In genomic region chrX:132216806-132217202, GRCh38 we compare ENCODE assay signal across 8 cellular contexts. TPM values are rescaled to one million over a fixed set of nuclear protein-coding genes. Genes with fewer than 3 reads are reported as not detected.
DNase-seq lines count a peak whose midpoint lies in the region; ATAC-seq and TF ChIP-seq lines count a peak whose summit lies in the region.

No MANE protein-coding gene starts in this region.

- POLR2A ChIA-PET in CD8-positive, alpha-beta T cell (lab: Charles Lee), result no interaction called here
- POLR2A ChIA-PET in OCI-LY7 (lab: Charles Lee), result interaction anchor here (1.1 kb wide), 1 partner anchor 9 kb away, joined by 3 read pairs; no protein-coding TSS in a partner anchor

- peaks cover 32% of the 10 kb centered on the region for H3K4me1 ChIP-seq in CD8-positive, alpha-beta T cell (ENCODE audit: insufficient read depth, low read length)
- H3K4me1 ChIP-seq in OCI-LY7 (ENCODE audit: insufficient read depth, low read length, poor library complexity, severe bottlenecking), result peaks cover 15% of the 10 kb centered on the region
- H3K4me1 ChIP-seq in mucosa of descending colon (ENCODE audit: low read depth), result peaks cover 3% of the 10 kb centered on the region

- peaks cover 27% of the 10 kb centered on the region for H3K79me2 ChIP-seq in OCI-LY7 (ENCODE audit: insufficient read depth, low read depth, low read length)

- peak overlapping the region; percentile 97 for H3K27ac ChIP-seq in CD8-positive, alpha-beta T cell (ENCODE audit: low read depth, low read length)
- H3K27ac ChIP-seq in OCI-LY7 (ENCODE audit: low read depth, low read length, poor library complexity, severe bottlenecking), result peak overlapping the region; percentile 69

- DNase-seq in CD8-positive, alpha-beta T cell, result peak in 2 of 7 experiments; percentile 22 to 54
- DNase-seq in OCI-LY7 (ENCODE audit: low spot score), result no peak
- peak in 1 of 2 donors; percentile 21 for DNase-seq in central memory CD8-positive, alpha-beta T cell (ENCODE audit: low spot score in 2 of 2)
- DNase-seq in mucosa of descending colon, result no peak
- DNase-seq in SW 1271 (lab: John Stamatoyannopoulos, UW), result no peak
- DNase-seq in SKM-1 (lab: John Stamatoyannopoulos, UW; ENCODE audit: unreplicated experiment), result no peak
- DNase-seq in midbrain (lab: John Stamatoyannopoulos, UW), result no peak

- TF ChIP-seq CTCF in CD8-positive, alpha-beta T cell (IDR thresholded peaks at IDR 0.05), result no peak
- TF ChIP-seq CTCF in OCI-LY7 (conservative IDR thresholded peaks at IDR 0.05; ENCODE audit: low read length), result no peak
- no peak for TF ChIP-seq CTCF in mucosa of descending colon (IDR thresholded peaks at IDR 0.05)

- ATAC-seq in CD8-positive, alpha-beta T cell, result peak; percentile 64
- peak; percentile 19 for ATAC-seq in GM21619 (IDR thresholded peaks at IDR 0.05; ENCODE audit: unreplicated experiment)
- ATAC-seq in central memory CD8-positive, alpha-beta T cell (replicated peaks; ENCODE audit: extremely low read depth, poor library complexity, severe bottlenecking), result peak; percentile 66
- ATAC-seq in mucosa of descending colon, result peak; percentile 32

- H3K36me3 ChIP-seq in CD8-positive, alpha-beta T cell (ENCODE audit: insufficient read depth, low read length), result no peaks in the 10 kb centered on the region
- H3K36me3 ChIP-seq in OCI-LY7 (ENCODE audit: insufficient read depth, low read length) (peaks cover 23% of the 10 kb centered on the region; the same call in 1 of the 2 replicates), mucosa of descending colon (ENCODE audit: low read depth) (no peaks in the 10 kb centered on the region)

- no peaks in the 10 kb centered on the region for H3K27me3 ChIP-seq in CD8-positive, alpha-beta T cell (ENCODE audit: insufficient read depth, low read length)

- H3K4me3 Mint-ChIP-seq in CD8-positive, alpha-beta T cell, result peak overlapping the region; percentile 97
- H3K4me3 Mint-ChIP-seq in central memory CD8-positive, alpha-beta T cell, result peak overlapping the region; percentile 94

- no peaks in the 10 kb centered on the region for H3K27me3 Mint-ChIP-seq in CD8-positive, alpha-beta T cell (ENCODE audit: low read depth)
- no peaks in the 10 kb centered on the region for H3K27me3 Mint-ChIP-seq in central memory CD8-positive, alpha-beta T cell

- H3K9me2 ChIP-seq in OCI-LY7 (ENCODE audit: insufficient read depth, low read length), result no peaks in the 10 kb centered on the region

- peaks cover 37% of the 10 kb centered on the region for H3K36me3 Mint-ChIP-seq in CD8-positive, alpha-beta T cell
- peaks cover 37% of the 10 kb centered on the region for H3K36me3 Mint-ChIP-seq in central memory CD8-positive, alpha-beta T cell (ENCODE audit: insufficient read depth)

- no peaks in the 10 kb centered on the region for H4K20me1 ChIP-seq in OCI-LY7 (ENCODE audit: insufficient read depth, low read length)

- no peaks in the 10 kb centered on the region for H3K9me3 ChIP-seq in CD8-positive, alpha-beta T cell (ENCODE audit: low read length)
- no peaks in the 10 kb centered on the region for H3K9me3 ChIP-seq in OCI-LY7 (ENCODE audit: low read length)
- no peaks in the 10 kb centered on the region for H3K9me3 ChIP-seq in mucosa of descending colon

- peak overlapping the region; percentile 99 for H3K27ac Mint-ChIP-seq in CD8-positive, alpha-beta T cell
- peak overlapping the region; percentile 97 for H3K27ac Mint-ChIP-seq in central memory CD8-positive, alpha-beta T cell (ENCODE audit: low read depth)

- CTCF ChIA-PET in CD8-positive, alpha-beta T cell (lab: Charles Lee), result no interaction called here
- CTCF ChIA-PET in OCI-LY7 (lab: Charles Lee; ENCODE audit: unreplicated experiment), result no interaction called here

- H3K9me3 Mint-ChIP-seq in CD8-positive, alpha-beta T cell, result no peaks in the 10 kb centered on the region
- no peaks in the 10 kb centered on the region for H3K9me3 Mint-ChIP-seq in central memory CD8-positive, alpha-beta T cell

- intact Hi-C loops in CD8-positive, alpha-beta T cell (cut with DNase I, micrococcal nuclease), result loop anchor here (2.0 to 10.0 kb wide), 3 partner anchors 232 to 1880 kb away; partner anchors contain the start of gene SLC25A14 (in 1 of the 2)
- intact Hi-C loops in OCI-LY7 (cut with micrococcal nuclease; ENCODE audit: unreplicated experiment), result no loop called here
- intact Hi-C loops in mucosa of descending colon (cut with DNase I, micrococcal nuclease), result no loop called here

- TSS peak; percentile 60 for BruUV-seq in OCI-LY7 (replicated peaks; lab: Mats Ljungman, UMichigan)

- H3K4me1 Mint-ChIP-seq in CD8-positive, alpha-beta T cell (ENCODE audit: low read depth), result peaks cover 43% of the 10 kb centered on the region
- H3K4me1 Mint-ChIP-seq in central memory CD8-positive, alpha-beta T cell, result peaks cover 27% of the 10 kb centered on the region

- H2AFZ ChIP-seq in OCI-LY7 (ENCODE audit: low read length), result peak overlapping the region; percentile 57; the same call in 1 of the 2 replicates

- peak overlapping the region; percentile 71 for H3K4me2 ChIP-seq in OCI-LY7 (ENCODE audit: low read length)

- peak overlapping the region; percentile 94 for H3K4me3 ChIP-seq in CD8-positive, alpha-beta T cell (ENCODE audit: low read depth, low read length)
- H3K4me3 ChIP-seq in OCI-LY7 (ENCODE audit: low read depth, low read length, poor library complexity, severe bottlenecking), result peak overlapping the region; percentile 78
- H3K4me3 ChIP-seq in mucosa of descending colon, result peak overlapping the region; percentile 63

RNA-seq across cellular contexts. Expression of gene RAP2C, which starts 2.4 kb away (rescaled TPM):
- 10 to 100 TPM; 61.0 to 64.9 TPM for total RNA-seq in CD8-positive, alpha-beta T cell
- total RNA-seq in OCI-LY7 (2014; rRNA removed; shearing (Covaris generic)), result 9.0 and 13.8 TPM in 2 replicates
- 22.1 and 22.6 TPM in 2 replicates for total RNA-seq in OCI-LY7 (2022)
- 10 to 100 TPM; 24.4 to 26.9 (median 25.7) TPM for total RNA-seq in mucosa of descending colon

Comparison
In these comparisons a context has a peak if more than half of its experiments do, and no peak if none do; other contexts are left out.
1. intact Hi-C loops: an anchor here in CD8-positive, alpha-beta T cell (2.0 to 10.0 kb wide); none called in OCI-LY7 and mucosa of descending colon.